In genomic region chr16:4979736-4980660, GRCh38 we compare ENCODE assay signal across 16 cellular contexts. TPM values are rescaled to one million over a fixed set of nuclear protein-coding genes. Genes with fewer than 3 reads are reported as not detected.
"Had no signal": no experiment of that assay in that cellular context is flagged by ENCODE, and none has a peak within 500 bp of the region (broad histone marks: within the 10 kb centered on the region; RNA-seq: fewer than 3 reads in every experiment).

No MANE protein-coding gene starts in this region.

- H3K4me3 ChIP-seq: adrenal gland, tibial artery, vagina had no signal

- H3K4me1 ChIP-seq: tibial artery, vagina had no signal

- H3K27ac ChIP-seq: adrenal gland, tibial artery, vagina had no signal

- DNase-seq: activated B cell treated with CpG ODN at 0.5 μM for 24 hours; activated CD4-positive, alpha-beta T cell treated with anti-CD3 and anti-CD28 coated beads, Interleukin-2, amount 10 ng/mL, durations not matched to agents 7 days and 5 days; activated naive CD4-positive, alpha-beta T cell treated with anti-CD3 and anti-CD28 coated beads, Interleukin-2, amount 50 U/mL, for 16 hours; adrenal gland; dermis blood vessel endothelial cell; endodermal cell; erythroblast; immature natural killer cell; left colon; naive thymus-derived CD8-positive, alpha-beta T cell; occipital lobe; T-helper 9 cell; tibial artery had no signal

- H3K9me3 ChIP-seq: adrenal gland, vagina had no signal

- H3K36me3 ChIP-seq: adrenal gland, tibial artery, vagina had no signal

- H3K27me3 ChIP-seq: adrenal gland, tibial artery, vagina had no signal

RNA-seq across cellular contexts. Expression of gene SEC14L5, which starts 21.9 kb away (rescaled TPM):
- total RNA-seq: activated B cell treated with CpG ODN at 0.5 μM for 24 hours; activated CD4-positive, alpha-beta T cell treated with anti-CD3 and anti-CD28 coated beads, Interleukin-2, amount 10 ng/mL, durations not matched to agents 7 days and 5 days; activated T-helper 2 cell treated with anti-CD3 and anti-CD28 coated beads, Interferon-gamma antibody, Interleukin-2, Interleukin-4, amounts not matched to agents 10 μg/mL and 5 μg/mL and 100 μg/mL, durations not matched to agents 14 hours and 24 hours and 36 hours; dermis blood vessel endothelial cell; glomerular endothelial cell; naive thymus-derived CD8-positive, alpha-beta T cell had no signal
- polyA plus RNA-seq: immature natural killer cell; naive thymus-derived CD8-positive, alpha-beta T cell had no signal

RNA-seq across cellular contexts. Expression of gene PPL, which starts 43.0 kb away (rescaled TPM):
- total RNA-seq: activated CD4-positive, alpha-beta T cell treated with anti-CD3 and anti-CD28 coated beads, Interleukin-2, amount 10 ng/mL, durations not matched to agents 7 days and 5 days; activated T-helper 2 cell treated with anti-CD3 and anti-CD28 coated beads, Interferon-gamma antibody, Interleukin-2, Interleukin-4, amounts not matched to agents 10 μg/mL and 5 μg/mL and 100 μg/mL, durations not matched to agents 14 hours and 24 hours and 36 hours; naive thymus-derived CD8-positive, alpha-beta T cell had no signal
